In genomic region chr15:90530250-90531051, GRCh38 we compare ENCODE assay signal across 8 cellular contexts. TPM values are rescaled to one million over a fixed set of nuclear protein-coding genes. Genes with fewer than 3 reads are reported as not detected.
A peak's percentile ranks its signal among the peaks of the same experiment; 100 is the strongest.
DNase-seq lines count a peak whose midpoint lies in the region; ATAC-seq and TF ChIP-seq lines count a peak whose summit lies in the region.

No MANE protein-coding gene starts in this region.

- no peaks in the 10 kb centered on the region for H3K9me3 Mint-ChIP-seq in activated T-helper 1 cell treated with anti-CD3 and anti-CD28 coated beads, Interleukin-12 subunit alpha, Interleukin-12 subunit beta, Interleukin-2, Interleukin-4 antibody, amounts not matched to agents 30 ng/mL and 10 ng/mL and 1 ng/mL, durations not matched to agents 14 hours and 24 hours and 36 hours
- no peaks in the 10 kb centered on the region for H3K9me3 Mint-ChIP-seq in naive B cell

- no peaks in the 10 kb centered on the region for H3K27me3 Mint-ChIP-seq in activated T-helper 1 cell treated with anti-CD3 and anti-CD28 coated beads, Interleukin-12 subunit alpha, Interleukin-12 subunit beta, Interleukin-2, Interleukin-4 antibody, amounts not matched to agents 30 ng/mL and 10 ng/mL and 1 ng/mL, durations not matched to agents 14 hours and 24 hours and 36 hours (ENCODE audit: insufficient read depth)
- no peaks in the 10 kb centered on the region for H3K27me3 Mint-ChIP-seq in naive B cell

- ATAC-seq in HG02870 (IDR thresholded peaks at IDR 0.05; ENCODE audit: unreplicated experiment) (peak; percentile 30), naive B cell (ENCODE audit: low read depth in 2 of 2) (peak; percentile 49 to 50)

- no peaks in the 10 kb centered on the region for H3K27me3 ChIP-seq in suprapubic skin

- H3K27ac ChIP-seq in suprapubic skin, result peak overlapping the region; percentile 98

- H3K27ac Mint-ChIP-seq in activated T-helper 1 cell treated with anti-CD3 and anti-CD28 coated beads, Interleukin-12 subunit alpha, Interleukin-12 subunit beta, Interleukin-2, Interleukin-4 antibody, amounts not matched to agents 30 ng/mL and 10 ng/mL and 1 ng/mL, durations not matched to agents 14 hours and 24 hours and 36 hours, result peak overlapping the region; percentile 85
- peak overlapping the region; percentile 82 to 95 (median 90) for H3K27ac Mint-ChIP-seq in naive B cell

- DNase-seq in NCI-H2081 (lab: John Stamatoyannopoulos, UW) (peak; percentile 15 to 50), NCI-H2081 treated with DMSO at 0.1 percent for 48 hours (lab: John Stamatoyannopoulos, UW) (no peak), NCI-H345 (lab: John Stamatoyannopoulos, UW) (peak; percentile 14), fibroblast of gingiva (ENCODE audit: low read depth) (peak; percentile 27), naive B cell (peak; percentile 46), suprapubic skin (ENCODE audit: low spot score in 2 of 2) (peak in 1 of 2 donors; percentile 74)
- DNase-seq in activated T-helper 1 cell treated with anti-CD3 and anti-CD28 coated beads, Interleukin-12 subunit alpha, Interleukin-12 subunit beta, Interleukin-2, Interleukin-4 antibody, amounts not matched to agents 30 ng/mL and 10 ng/mL and 1 ng/mL, durations not matched to agents 14 hours and 24 hours and 36 hours (ENCODE audit: low spot score), result peak; percentile 39

- no peak for TF ChIP-seq POLR2A in suprapubic skin (IDR thresholded peaks at IDR 0.05)

- peaks cover 34% of the 10 kb centered on the region for H3K4me1 ChIP-seq in suprapubic skin

- H3K36me3 Mint-ChIP-seq in activated T-helper 1 cell treated with anti-CD3 and anti-CD28 coated beads, Interleukin-12 subunit alpha, Interleukin-12 subunit beta, Interleukin-2, Interleukin-4 antibody, amounts not matched to agents 30 ng/mL and 10 ng/mL and 1 ng/mL, durations not matched to agents 14 hours and 24 hours and 36 hours (ENCODE audit: low read depth), result peaks cover 12% of the 10 kb centered on the region
- no peaks in the 10 kb centered on the region for H3K36me3 Mint-ChIP-seq in naive B cell

- H3K4me3 ChIP-seq in suprapubic skin, result peak overlapping the region; percentile 75

- H3K36me3 ChIP-seq in suprapubic skin, result no peaks in the 10 kb centered on the region

- H3K4me3 Mint-ChIP-seq in activated T-helper 1 cell treated with anti-CD3 and anti-CD28 coated beads, Interleukin-12 subunit alpha, Interleukin-12 subunit beta, Interleukin-2, Interleukin-4 antibody, amounts not matched to agents 30 ng/mL and 10 ng/mL and 1 ng/mL, durations not matched to agents 14 hours and 24 hours and 36 hours, result peak overlapping the region; percentile 92
- peak overlapping the region; percentile 91 to 99 (median 94) for H3K4me3 Mint-ChIP-seq in naive B cell

- TF ChIP-seq EP300 in suprapubic skin (IDR thresholded peaks at IDR 0.05), result no peak

- H3K4me1 Mint-ChIP-seq in activated T-helper 1 cell treated with anti-CD3 and anti-CD28 coated beads, Interleukin-12 subunit alpha, Interleukin-12 subunit beta, Interleukin-2, Interleukin-4 antibody, amounts not matched to agents 30 ng/mL and 10 ng/mL and 1 ng/mL, durations not matched to agents 14 hours and 24 hours and 36 hours (ENCODE audit: low read depth), result peaks cover 56% of the 10 kb centered on the region
- H3K4me1 Mint-ChIP-seq in naive B cell, result peaks cover 43 to 58% (median 54%) of the 10 kb centered on the region in 3 donors

- intact Hi-C loops in activated T-helper 1 cell treated with anti-CD3 and anti-CD28 coated beads, Interleukin-12 subunit alpha, Interleukin-12 subunit beta, Interleukin-2, Interleukin-4 antibody, amounts not matched to agents 30 ng/mL and 10 ng/mL and 1 ng/mL, durations not matched to agents 14 hours and 24 hours and 36 hours (cut with micrococcal nuclease), result loop anchor here (1.0 to 5.0 kb wide), 4 partner anchors 9 to 87 kb away; no protein-coding TSS in a partner anchor

- under 1% methylated on average over 65 of the region's 76 CpGs for WGBS in suprapubic skin

- no peak for TF ChIP-seq CTCF in suprapubic skin (IDR thresholded peaks at IDR 0.05)

- H3K9me3 ChIP-seq in suprapubic skin, result no peaks in the 10 kb centered on the region

RNA-seq across cellular contexts. Expression of gene CRTC3, which starts 0.7 kb away (rescaled TPM):
- total RNA-seq in activated T-helper 1 cell treated with anti-CD3 and anti-CD28 coated beads, Interleukin-12 subunit alpha, Interleukin-12 subunit beta, Interleukin-2, Interleukin-4 antibody, amounts not matched to agents 30 ng/mL and 10 ng/mL and 1 ng/mL, durations not matched to agents 14 hours and 24 hours and 36 hours, result 54.0 and 61.2 TPM in 2 replicates
- 10 to 100 TPM; 14.2 to 47.8 (median 26.9) TPM for polyA plus RNA-seq in naive B cell (ENCODE audit: low read depth in 6 of 6)
- 10 to 100 TPM; 23.6 to 50.4 (median 33.4) TPM for total RNA-seq in suprapubic skin
